18 cellular contexts compared by ENCODE assay signal in the genomic region with DNA sequence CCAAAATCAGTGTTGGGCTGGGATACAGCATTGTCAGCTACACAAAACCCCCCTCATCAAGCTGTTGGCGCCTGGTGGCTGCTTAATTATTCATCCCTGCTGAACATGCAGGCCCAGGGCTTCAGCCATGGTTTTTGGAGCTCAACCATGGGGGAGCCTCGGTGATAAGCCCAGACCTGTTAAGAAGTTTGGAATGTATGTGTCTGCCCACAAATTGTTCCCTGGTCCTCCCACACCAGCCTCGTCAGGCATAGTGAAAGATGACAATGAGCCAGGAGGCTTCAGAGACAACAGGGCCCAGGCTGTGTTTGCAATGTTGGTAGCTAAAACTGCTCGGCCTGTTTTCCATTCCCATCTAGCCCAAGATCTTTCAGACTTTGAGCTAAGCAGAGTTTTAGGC. TPM values are rescaled to one million over a fixed set of nuclear protein-coding genes. Genes with fewer than 3 reads are reported as not detected.
DNase-seq lines count a peak whose midpoint lies in the region; ATAC-seq and TF ChIP-seq lines count a peak whose summit lies in the region.
"Had no signal": no experiment of that assay in that cellular context is flagged by ENCODE, and none has a peak within 500 bp of the region (broad histone marks: within the 10 kb centered on the region; RNA-seq: fewer than 3 reads in every experiment).

No MANE protein-coding gene starts in this region.

- H3K9me3 ChIP-seq in MG63 (no peaks in the 10 kb centered on the region), mesodermal cell (ENCODE audit: control insufficient read depth, low read length) (no peaks in the 10 kb centered on the region), gastrocnemius medialis (no peaks in the 10 kb centered on the region)
- H3K9me3 ChIP-seq: gastroesophageal sphincter had no signal

- DNase-seq in AG08396 (ENCODE audit: low spot score) (peak; percentile 64), MG63 (peak; percentile 33), chondrocyte (ENCODE audit: low spot score) (no peak), gastrocnemius medialis (no peak), NCI-H82 treated with DMSO at 0.1 percent for 48 hours (lab: John Stamatoyannopoulos, UW; ENCODE audit: unreplicated experiment) (no peak)
- no peak for DNase-seq in activated CD8-positive, alpha-beta T cell treated with anti-CD3 and anti-CD28 coated beads for 36 hours
- DNase-seq: activated CD4-positive, alpha-beta T cell treated with anti-CD3 and anti-CD28 coated beads, Interleukin-2, amount 50 U/mL, for 48 hours; activated naive CD4-positive, alpha-beta T cell treated with anti-CD3 and anti-CD28 coated beads, Interleukin-2, amount 10 ng/mL, durations not matched to agents 7 days and 5 days; AML-193; DMS79 treated with DMSO at 0.1 percent for 48 hours; HCEC 1CT; left colon; NCI-H187 had no signal

- H3K4me1 ChIP-seq in mesodermal cell (ENCODE audit: control insufficient read depth, insufficient read depth, low read length, poor library complexity, severe bottlenecking) (peaks cover 37% of the 10 kb centered on the region), gastrocnemius medialis (peaks cover 0 to 5% of the 10 kb centered on the region in 2 donors)
- H3K4me1 ChIP-seq: gastroesophageal sphincter had no signal

- H3K9me3 Mint-ChIP-seq in chondrocyte (ENCODE audit: low read depth) = no peaks in the 10 kb centered on the region
- H3K9me3 Mint-ChIP-seq in activated CD8-positive, alpha-beta T cell treated with anti-CD3 and anti-CD28 coated beads for 36 hours = no peaks in the 10 kb centered on the region
- H3K9me3 Mint-ChIP-seq: activated naive CD4-positive, alpha-beta T cell treated with anti-CD3 and anti-CD28 coated beads, Interleukin-2, amount 10 ng/mL, durations not matched to agents 7 days and 5 days; dendritic cell treated with granulocyte-macrophage colony-stimulating factor and Interleukin-4, amounts not matched to agents 40 ng/mL and 50 ng/mL, for 4 days had no signal

- 33 to 54% methylated on average over 1 to 3 of the region's 4 CpGs for whole genome bisulfite sequencing in mesodermal cell (ENCODE audit: insufficient coverage in 2 of 2), 2 experiments

- no peak overlapping the region for H3K4me3 ChIP-seq in MG63
- H3K4me3 ChIP-seq in mesodermal cell (ENCODE audit: extremely low read depth, insufficient read depth, low read length, poor library complexity, severe bottlenecking) = no peak overlapping the region
- no peak overlapping the region for H3K4me3 ChIP-seq in gastrocnemius medialis
- H3K4me3 ChIP-seq: gastroesophageal sphincter had no signal

- intact Hi-C loops in gastrocnemius medialis (cut with DNase I; ENCODE audit: low total_unique reads) = no loop called here
- intact Hi-C loops in activated CD8-positive, alpha-beta T cell treated with anti-CD3 and anti-CD28 coated beads for 36 hours (cut with micrococcal nuclease) = no loop called here

- H3K27me3 Mint-ChIP-seq in chondrocyte (ENCODE audit: low read depth) = no peaks in the 10 kb centered on the region
- H3K27me3 Mint-ChIP-seq in activated CD8-positive, alpha-beta T cell treated with anti-CD3 and anti-CD28 coated beads for 36 hours = peaks cover 9% of the 10 kb centered on the region

- no peak overlapping the region for H3K4me3 Mint-ChIP-seq in chondrocyte (ENCODE audit: unreplicated experiment)
- H3K4me3 Mint-ChIP-seq in activated CD8-positive, alpha-beta T cell treated with anti-CD3 and anti-CD28 coated beads for 36 hours = no peak overlapping the region
- H3K4me3 Mint-ChIP-seq: activated naive CD4-positive, alpha-beta T cell treated with anti-CD3 and anti-CD28 coated beads, Interleukin-2, amount 10 ng/mL, durations not matched to agents 7 days and 5 days; dendritic cell treated with granulocyte-macrophage colony-stimulating factor and Interleukin-4, amounts not matched to agents 40 ng/mL and 50 ng/mL, for 4 days had no signal

- peak overlapping the region; percentile 49 for H3K27ac Mint-ChIP-seq in chondrocyte (ENCODE audit: unreplicated experiment)
- H3K27ac Mint-ChIP-seq in activated CD8-positive, alpha-beta T cell treated with anti-CD3 and anti-CD28 coated beads for 36 hours = no peak overlapping the region
- H3K27ac Mint-ChIP-seq: activated naive CD4-positive, alpha-beta T cell treated with anti-CD3 and anti-CD28 coated beads, Interleukin-2, amount 10 ng/mL, durations not matched to agents 7 days and 5 days had no signal

- POLR2A ChIA-PET in activated CD8-positive, alpha-beta T cell treated with anti-CD3 and anti-CD28 coated beads for 36 hours (lab: Charles Lee) = interaction anchor here (0.7 kb wide), 1 partner anchor 10 kb away, joined by 3 read pairs; no protein-coding TSS in a partner anchor

- TF ChIP-seq CTCF in chondrocyte (IDR thresholded peaks at IDR 0.05) (no peak), gastrocnemius medialis (IDR thresholded peaks at IDR 0.05 in 4 of 5, conservative IDR thresholded peaks at IDR 0.05 in 1 of 5) (no peak)
- no peak for TF ChIP-seq CTCF in activated CD8-positive, alpha-beta T cell treated with anti-CD3 and anti-CD28 coated beads for 36 hours (IDR thresholded peaks at IDR 0.05)

- H3K4me1 Mint-ChIP-seq in chondrocyte (ENCODE audit: low read depth) = peaks cover 25% of the 10 kb centered on the region
- no peaks in the 10 kb centered on the region for H3K4me1 Mint-ChIP-seq in activated CD8-positive, alpha-beta T cell treated with anti-CD3 and anti-CD28 coated beads for 36 hours (ENCODE audit: low read depth)
- H3K4me1 Mint-ChIP-seq: activated naive CD4-positive, alpha-beta T cell treated with anti-CD3 and anti-CD28 coated beads, Interleukin-2, amount 10 ng/mL, durations not matched to agents 7 days and 5 days had no signal

- no peak for TF ChIP-seq POLR2A in gastrocnemius medialis (IDR thresholded peaks at IDR 0.05)

- no peak for ATAC-seq in GM21390 (IDR thresholded peaks at IDR 0.05; ENCODE audit: unreplicated experiment)
- no peak for ATAC-seq in gastrocnemius medialis
- no peak for ATAC-seq in activated CD8-positive, alpha-beta T cell treated with anti-CD3 and anti-CD28 coated beads for 36 hours
- ATAC-seq: gastroesophageal sphincter had no signal

- in situ Hi-C loops in gastrocnemius medialis (cut with MboI; ENCODE audit: low sequenced_read_pairs in 4 of 4) = no loop called here

- H3K36me3 Mint-ChIP-seq in chondrocyte (ENCODE audit: low read depth) = no peaks in the 10 kb centered on the region
- no peaks in the 10 kb centered on the region for H3K36me3 Mint-ChIP-seq in activated CD8-positive, alpha-beta T cell treated with anti-CD3 and anti-CD28 coated beads for 36 hours (ENCODE audit: low read depth)
- H3K36me3 Mint-ChIP-seq: activated naive CD4-positive, alpha-beta T cell treated with anti-CD3 and anti-CD28 coated beads, Interleukin-2, amount 10 ng/mL, durations not matched to agents 7 days and 5 days had no signal

- H3K27me3 ChIP-seq in MG63 (no peaks in the 10 kb centered on the region), gastrocnemius medialis (no peaks in the 10 kb centered on the region)

- H3K27ac ChIP-seq in mesodermal cell (ENCODE audit: low read depth, low read length, severe bottlenecking) (peak overlapping the region; percentile 74), gastrocnemius medialis (no peak overlapping the region)
- H3K27ac ChIP-seq: gastroesophageal sphincter had no signal

- no peaks in the 10 kb centered on the region for H3K36me3 ChIP-seq in MG63
- no peaks in the 10 kb centered on the region for H3K36me3 ChIP-seq in mesodermal cell (ENCODE audit: control insufficient read depth, insufficient read depth, low read length)
- H3K36me3 ChIP-seq in gastrocnemius medialis = no peaks in the 10 kb centered on the region
- H3K36me3 ChIP-seq: gastroesophageal sphincter had no signal

- CTCF ChIA-PET in activated CD8-positive, alpha-beta T cell treated with anti-CD3 and anti-CD28 coated beads for 36 hours (lab: Charles Lee) = no interaction called here

RNA-seq across cellular contexts. Expression of a gene that starts 34.8 kb away (rescaled TPM):
- 37.7 and 38.1 TPM in 2 replicates for total RNA-seq in MG63 (2014; rRNA removed; shearing (Covaris generic); ENCODE audit: low replicate concordance)
- total RNA-seq in chondrocyte = 16.2 to 25.6 TPM (median 24.9 TPM) in 3 replicates
- polyA plus RNA-seq in mesodermal cell (2013, experiment 1 of 2) = 16.3 TPM
- 14.4 TPM for polyA plus RNA-seq in mesodermal cell (2013, experiment 2 of 2)
- total RNA-seq in gastrocnemius medialis = 10 to 100 TPM; 14.6 to 62.0 (median 20.6) TPM
- under 1 TPM; 0.09 TPM for total RNA-seq in activated CD8-positive, alpha-beta T cell treated with anti-CD3 and anti-CD28 coated beads for 36 hours
- total RNA-seq: T-helper 1 cell treated with Interleukin-12 subunit alpha and Interleukin-12 subunit beta and Interleukin-4 antibody, amounts not matched to agents 30 ng/mL and 1 ng/mL, for 36 hours had no signal

Comparison
In these comparisons a context has a peak if more than half of its experiments do, and no peak if none do; other contexts are left out.
1. DNase-seq: peak in AG08396 (single experiment) and MG63 (single experiment); none in chondrocyte (single experiment), gastrocnemius medialis (0 of 2), NCI-H82 treated with DMSO at 0.1 percent for 48 hours (single experiment) and activated CD8-positive, alpha-beta T cell treated with anti-CD3 and anti-CD28 coated beads for 36 hours (single experiment).
2. RNA of a gene that starts 34.8 kb away (total RNA-seq): 37.7 to 38.1 TPM in MG63, 16.2 to 25.6 TPM in chondrocyte and 14.6 to 62.0 TPM in gastrocnemius medialis; 0.09 TPM in activated CD8-positive, alpha-beta T cell treated with anti-CD3 and anti-CD28 coated beads for 36 hours; every median in the first group is over 10 times any median in the second.